ENCODE assay signal across 8 cellular contexts in genomic region chr11:45918331-45918941, GRCh38. TPM values are rescaled to one million over a fixed set of nuclear protein-coding genes. Genes with fewer than 3 reads are reported as not detected.
DNase-seq lines count a peak whose midpoint lies in the region; ATAC-seq and TF ChIP-seq lines count a peak whose summit lies in the region.

No MANE protein-coding gene starts in this region.

- H3K4me3 ChIP-seq in dorsolateral prefrontal cortex (peak overlapping the region; percentile 55 to 100 (median 96)), liver (ENCODE audit: low read depth in 1 of 3, low read length in 3 of 3) (peak overlapping the region; percentile 73 to 98 (median 87))

- no peaks in the 10 kb centered on the region for H3K9me3 Mint-ChIP-seq in activated CD4-positive, alpha-beta T cell treated with anti-CD3 and anti-CD28 coated beads, Interleukin-2, amount 10 ng/mL, durations not matched to agents 24 days and 14 days

- intact Hi-C loops in activated CD4-positive, alpha-beta T cell treated with anti-CD3 and anti-CD28 coated beads, Interleukin-2, amount 10 ng/mL, durations not matched to agents 24 days and 14 days (cut with micrococcal nuclease), result loop anchor here (1.0 to 2.0 kb wide), 5 partner anchors 33 to 200 kb away; partner anchors contain the start of genes CRY2, MAPK8IP1 and SLC35C1
- intact Hi-C loops in dorsolateral prefrontal cortex (cut with DNase I), result loop anchor here (5.0 kb wide), 2 partner anchors 71 to 89 kb away; partner anchors contain the start of gene CRY2 (in 1 of the 2)

- H3K9ac ChIP-seq in liver (ENCODE audit: low read depth in 1 of 2, low read length in 2 of 2), result peak overlapping the region; percentile 75 to 80

- peaks cover 3 to 14% (median 8%) of the 10 kb centered on the region in 4 donors for H3K36me3 ChIP-seq in liver (ENCODE audit: control insufficient read depth in 4 of 4, insufficient read depth in 3 of 4, low read depth in 1 of 4, low read length in 3 of 4)

- H3K27me3 ChIP-seq in dorsolateral prefrontal cortex (peaks cover 0 to 24% (median 12%) of the 10 kb centered on the region in 45 donors), liver (ENCODE audit: control insufficient read depth in 4 of 4, insufficient read depth in 4 of 4, low read length in 3 of 4) (no peaks in the 10 kb centered on the region)

- H3K4me3 Mint-ChIP-seq in activated CD4-positive, alpha-beta T cell treated with anti-CD3 and anti-CD28 coated beads, Interleukin-2, amount 10 ng/mL, durations not matched to agents 24 days and 14 days, result peak overlapping the region; percentile 99

- DNase-seq in AG08395 (ENCODE audit: low spot score), result peak; percentile 94
- peak; percentile 28 for DNase-seq in NCI-H524 treated with DMSO at 0.1 percent for 48 hours (lab: John Stamatoyannopoulos, UW)
- peak; percentile 91 for DNase-seq in activated CD4-positive, alpha-beta T cell treated with anti-CD3 and anti-CD28 coated beads, Interleukin-2, amount 10 ng/mL, durations not matched to agents 24 days and 14 days
- DNase-seq in dorsolateral prefrontal cortex, result peak; percentile 82 to 93 (median 88)
- peak; percentile 71 for DNase-seq in stimulated activated CD4-positive, alpha-beta T cell treated with anti-CD3 and anti-CD28 coated beads, Interleukin-4, amount 100 ng/mL, for 24 hours

- peaks cover 24% of the 10 kb centered on the region for H3K4me1 Mint-ChIP-seq in activated CD4-positive, alpha-beta T cell treated with anti-CD3 and anti-CD28 coated beads, Interleukin-2, amount 10 ng/mL, durations not matched to agents 24 days and 14 days

- H3K36me3 Mint-ChIP-seq in activated CD4-positive, alpha-beta T cell treated with anti-CD3 and anti-CD28 coated beads, Interleukin-2, amount 10 ng/mL, durations not matched to agents 24 days and 14 days (ENCODE audit: low read depth), result peaks cover 17% of the 10 kb centered on the region

- TF ChIP-seq CTCF in dorsolateral prefrontal cortex (IDR thresholded peaks at IDR 0.05 in 54 of 56, conservative IDR thresholded peaks at IDR 0.05 in 2 of 56; ENCODE audit: low read depth in 1 of 56, partially characterized antibody in 56 of 56) (peak in 3 of 56 donors; percentile 2 to 8 (median 7)), liver (IDR thresholded peaks at IDR 0.05; ENCODE audit: low read depth, low read length, missing input control) (no peak)

- peaks cover 15 to 55% (median 40%) of the 10 kb centered on the region in 4 donors for H3K4me1 ChIP-seq in liver (ENCODE audit: control insufficient read depth in 4 of 4, insufficient read depth in 4 of 4, low read length in 3 of 4)

- under 1% methylated on average over 38 of the region's 38 CpGs for whole genome bisulfite sequencing in liver

- H3K9me3 ChIP-seq in liver (ENCODE audit: control insufficient read depth in 4 of 4, low read length in 3 of 4), result no peaks in the 10 kb centered on the region

- peak in 1 of 2 donors; percentile 28 for TF ChIP-seq RAD21 in liver (IDR thresholded peaks at IDR 0.05)

- H3K27me3 Mint-ChIP-seq in activated CD4-positive, alpha-beta T cell treated with anti-CD3 and anti-CD28 coated beads, Interleukin-2, amount 10 ng/mL, durations not matched to agents 24 days and 14 days, result peaks cover 13% of the 10 kb centered on the region

- ATAC-seq in GM18867 (IDR thresholded peaks at IDR 0.05; ENCODE audit: unreplicated experiment) (peak; percentile 38), HG03439 (IDR thresholded peaks at IDR 0.05; ENCODE audit: unreplicated experiment) (peak; percentile 38)

- peak overlapping the region; percentile 97 for H3K27ac Mint-ChIP-seq in activated CD4-positive, alpha-beta T cell treated with anti-CD3 and anti-CD28 coated beads, Interleukin-2, amount 10 ng/mL, durations not matched to agents 24 days and 14 days

- H3K27ac ChIP-seq in dorsolateral prefrontal cortex, result peak overlapping the region; percentile 31 to 97 (median 92)
- H3K27ac ChIP-seq in liver (ENCODE audit: low read depth in 1 of 2, low read length in 2 of 2), result peak overlapping the region; percentile 75 to 85

TF ChIP-seq in liver, 16 proteins besides CTCF, POLR2A, EP300 and RAD21:
- peak; percentile 48 for TF ChIP-seq SP1 (IDR thresholded peaks at IDR 0.05)
- TF ChIP-seq REST (IDR thresholded peaks at IDR 0.05), result peak; percentile 15
- TF ChIP-seq YY1 (IDR thresholded peaks at IDR 0.05), result no peak
- TF ChIP-seq NR2F2 (IDR thresholded peaks at IDR 0.05), result no peak

RNA-seq across cellular contexts. Expression of gene PEX16, which starts 0.8 kb away (rescaled TPM):
- 31.3 and 34.8 TPM in 2 replicates for total RNA-seq in activated CD4-positive, alpha-beta T cell treated with anti-CD3 and anti-CD28 coated beads, Interleukin-2, amount 10 ng/mL, durations not matched to agents 24 days and 14 days
- 10 to 100 TPM; 26.7 to 59.7 (median 43.8) TPM for total RNA-seq in dorsolateral prefrontal cortex
- total RNA-seq in liver, result 10 to 100 TPM; 18.8 to 26.1 TPM
- 10 to 100 TPM; 33.5 to 41.2 TPM for polyA plus RNA-seq in liver

RNA-seq across cellular contexts. Expression of gene LARGE2, which starts 4.0 kb away (rescaled TPM):
- total RNA-seq in activated CD4-positive, alpha-beta T cell treated with anti-CD3 and anti-CD28 coated beads, Interleukin-2, amount 10 ng/mL, durations not matched to agents 24 days and 14 days, result not detected in 2 replicates
- total RNA-seq in dorsolateral prefrontal cortex, result 1 to 10 TPM in 1 of 120 experiments, under 1 TPM in 5, not detected in 114; 0.29 to 1.3 (median 0.40) TPM
- 1 to 10 TPM; 1.3 to 1.9 TPM for total RNA-seq in liver
- 1 to 10 TPM; 1.3 to 1.7 TPM for polyA plus RNA-seq in liver

RNA-seq across cellular contexts. Expression of gene FREY1, which starts 11.4 kb away (rescaled TPM):
- total RNA-seq in activated CD4-positive, alpha-beta T cell treated with anti-CD3 and anti-CD28 coated beads, Interleukin-2, amount 10 ng/mL, durations not matched to agents 24 days and 14 days, result 1.8 and 2.0 TPM in 2 replicates
- total RNA-seq in dorsolateral prefrontal cortex (1 to 10 TPM in 60 of 120 experiments, under 1 TPM in 23, not detected in 37; 0.59 to 5.0 (median 1.4) TPM), liver (1 to 10 TPM in 1 of 2 donors, under 1 TPM in 1; 0.75 to 2.1 TPM)
- under 1 TPM in 1 of 2 donors, not detected in 1; 0.18 TPM for polyA plus RNA-seq in liver

RNA-seq across cellular contexts. Expression of gene MAPK8IP1, which starts 33.0 kb away (rescaled TPM):
- 0.49 and 0.83 TPM in 2 replicates for total RNA-seq in activated CD4-positive, alpha-beta T cell treated with anti-CD3 and anti-CD28 coated beads, Interleukin-2, amount 10 ng/mL, durations not matched to agents 24 days and 14 days
- total RNA-seq in dorsolateral prefrontal cortex, result 100 to 1,000 TPM; 164 to 333 (median 223) TPM
- total RNA-seq in liver, result 1 to 10 TPM in 1 of 2 donors, under 1 TPM in 1; 0.89 to 1.8 TPM
- polyA plus RNA-seq in liver, result 1 to 10 TPM in 1 of 2 donors, under 1 TPM in 1; 0.78 to 2.7 TPM

Comparison
In these comparisons a context has a peak if more than half of its experiments do, and no peak if none do; other contexts are left out.
1. Peak in every context shown above with its lines: DNase-seq, ATAC-seq, H3K4me3 ChIP-seq and H3K27ac ChIP-seq.
2. DNase-seq: peak in every context shown above with its lines; median percentile 94 in AG08395; 91 in activated CD4-positive, alpha-beta T cell treated with anti-CD3 and anti-CD28 coated beads, Interleukin-2, amount 10 ng/mL, durations not matched to agents 24 days and 14 days; 88 in dorsolateral prefrontal cortex; 71 in stimulated activated CD4-positive, alpha-beta T cell treated with anti-CD3 and anti-CD28 coated beads, Interleukin-4, amount 100 ng/mL, for 24 hours; 28 in NCI-H524 treated with DMSO at 0.1 percent for 48 hours.